10 cellular contexts compared by ENCODE assay signal in genomic region chr20:63501818-63502670, GRCh38. TPM values are rescaled to one million over a fixed set of nuclear protein-coding genes. Genes with fewer than 3 reads are reported as not detected.
A peak's percentile ranks its signal among the peaks of the same experiment; 100 is the strongest.
DNase-seq lines count a peak whose midpoint lies in the region; TF ChIP-seq lines count a peak whose summit lies in the region.
"Had no signal": no experiment of that assay in that cellular context is flagged by ENCODE, and none has a peak within 500 bp of the region (broad histone marks: within the 10 kb centered on the region; RNA-seq: fewer than 3 reads in every experiment).

No MANE protein-coding gene starts in this region.

- WGBS in sigmoid colon, 2 donors: 13 to 30% methylated on average over 26 of the region's 26 CpGs

- H3K27me3 ChIP-seq in sigmoid colon: peaks cover 29 to 58% (median 42%) of the 10 kb centered on the region in 3 donors

- H3K9me3 ChIP-seq in sigmoid colon: peaks cover 0 to 6% (median 2%) of the 10 kb centered on the region in 4 donors

- intact Hi-C loops in sigmoid colon (cut with DNase I): no loop called here

- H3K4me3 ChIP-seq in sigmoid colon: no peak overlapping the region

- no peak for TF ChIP-seq CTCF in sigmoid colon (IDR thresholded peaks at IDR 0.05)

- no peak for TF ChIP-seq POLR2A in sigmoid colon (IDR thresholded peaks at IDR 0.05)

- DNase-seq in DMS53 (lab: John Stamatoyannopoulos, UW) (peak; percentile 63), DMS53 treated with DMSO at 0.1 percent for 48 hours (lab: John Stamatoyannopoulos, UW; ENCODE audit: unreplicated experiment) (no peak), NCI-H526 treated with DMSO at 0.1 percent for 48 hours (lab: John Stamatoyannopoulos, UW) (peak; percentile 37), germinal center (ENCODE audit: low spot score) (peak; percentile 65), sigmoid colon (peak; percentile 56), medulla oblongata (ENCODE audit: extremely low spot score) (no peak), NOMO-1 (lab: John Stamatoyannopoulos, UW; ENCODE audit: unreplicated experiment in 2 of 2) (no peak)
- DNase-seq in stimulated activated CD4-positive, alpha-beta T cell treated with anti-CD3 and anti-CD28 coated beads, Interleukin-12 subunit alpha, Interleukin-12 subunit beta, amount 100 ng/mL, for 4 hours: no peak

- TF ChIP-seq EP300 in sigmoid colon (IDR thresholded peaks at IDR 0.05): no peak

- no peaks in the 10 kb centered on the region for H3K36me3 ChIP-seq in sigmoid colon

- peaks cover 0 to 28% (median 21%) of the 10 kb centered on the region in 4 donors for H3K4me1 ChIP-seq in sigmoid colon

- no peak overlapping the region for H3K27ac ChIP-seq in sigmoid colon
- H3K27ac ChIP-seq: 22Rv1, VCaP had no signal

RNA-seq across cellular contexts. Expression of gene EEF1A2, which starts 3.2 kb away (rescaled TPM):
- total RNA-seq in sigmoid colon: 10 to 100 TPM in 2 of 4 donors, 1 to 10 TPM in 2; 4.6 to 14.3 (median 11.0) TPM
- 1 to 10 TPM; 2.8 to 7.8 (median 4.2) TPM for polyA plus RNA-seq in sigmoid colon

RNA-seq across cellular contexts. Expression of gene PPDPF, which starts 18.5 kb away (rescaled TPM):
- total RNA-seq in sigmoid colon: 100 to 1,000 TPM in 3 of 4 donors, 10 to 100 TPM in 1; 82.8 to 244 (median 146) TPM
- polyA plus RNA-seq in sigmoid colon: 1,000 to 10,000 TPM in 2 of 3 donors, 100 to 1,000 TPM in 1; 658 to 1,688 (median 1,153) TPM

RNA-seq across cellular contexts. Expression of gene KCNQ2, which starts 29.6 kb away (rescaled TPM):
- total RNA-seq in sigmoid colon: 1 to 10 TPM in 2 of 4 donors, under 1 TPM in 1, not detected in 1; 0.95 to 4.2 (median 1.4) TPM
- under 1 TPM in 1 of 3 donors, not detected in 2; 0.83 TPM for polyA plus RNA-seq in sigmoid colon

RNA-seq across cellular contexts. Expression of gene PTK6, which starts 35.1 kb away (rescaled TPM):
- under 1 TPM in 2 of 4 donors, not detected in 2; 0.28 to 0.36 TPM for total RNA-seq in sigmoid colon
- 10 to 100 TPM; 59.5 to 80.7 (median 73.3) TPM for polyA plus RNA-seq in sigmoid colon

RNA-seq across cellular contexts. Expression of gene SRMS, which starts 45.5 kb away (rescaled TPM):
- not detected for total RNA-seq in sigmoid colon
- polyA plus RNA-seq in sigmoid colon: 1 to 10 TPM in 1 of 3 donors, under 1 TPM in 1, not detected in 1; 0.19 to 2.4 TPM

Comparison
In these comparisons a context has a peak if more than half of its experiments do, and no peak if none do; other contexts are left out.
1. DNase-seq: peak in DMS53 (single experiment), NCI-H526 treated with DMSO at 0.1 percent for 48 hours (single experiment), germinal center (single experiment) and sigmoid colon (single experiment); none in DMS53 treated with DMSO at 0.1 percent for 48 hours (single experiment), medulla oblongata (single experiment), NOMO-1 (0 of 2) and stimulated activated CD4-positive, alpha-beta T cell treated with anti-CD3 and anti-CD28 coated beads, Interleukin-12 subunit alpha, Interleukin-12 subunit beta, amount 100 ng/mL, for 4 hours (single experiment).